9 cellular contexts compared by ENCODE assay signal in genomic region chr11:108160970-108161566, GRCh38. TPM values are rescaled to one million over a fixed set of nuclear protein-coding genes. Genes with fewer than 3 reads are reported as not detected.
DNase-seq lines count a peak whose midpoint lies in the region; ATAC-seq and TF ChIP-seq lines count a peak whose summit lies in the region.
"Had no signal": no experiment of that assay in that cellular context is flagged by ENCODE, and none has a peak within 500 bp of the region (broad histone marks: within the 10 kb centered on the region; RNA-seq: fewer than 3 reads in every experiment).

No MANE protein-coding gene starts in this region.

- H3K27ac ChIP-seq in foreskin keratinocyte (no peak overlapping the region), aorta (ENCODE audit: low read depth in 1 of 2, low read length in 2 of 2) (no peak overlapping the region)

- H3K36me3 ChIP-seq in aorta (ENCODE audit: control insufficient read depth in 1 of 2, insufficient read depth in 2 of 2, low read length in 1 of 2): peaks cover 0 to 6% of the 10 kb centered on the region in 2 donors

- H3K27ac Mint-ChIP-seq in activated CD4-positive, alpha-beta memory T cell treated with anti-CD3 and anti-CD28 coated beads for 36 hours: peak overlapping the region; percentile 21

- H3K36me3 Mint-ChIP-seq in activated CD4-positive, alpha-beta memory T cell treated with anti-CD3 and anti-CD28 coated beads for 36 hours: peaks cover 29% of the 10 kb centered on the region

- peak; percentile 98 for ATAC-seq in GM19455 (IDR thresholded peaks at IDR 0.05; ENCODE audit: unreplicated experiment)
- peak; percentile 99 for ATAC-seq in HG03135 (IDR thresholded peaks at IDR 0.05; ENCODE audit: unreplicated experiment)
- ATAC-seq in foreskin keratinocyte: no peak
- no peak for ATAC-seq in aorta (ENCODE audit: low FRiP score)

- H3K9me3 ChIP-seq in aorta (ENCODE audit: control insufficient read depth, low read length): no peaks in the 10 kb centered on the region

- H3K27me3 ChIP-seq in foreskin keratinocyte: no peaks in the 10 kb centered on the region
- no peaks in the 10 kb centered on the region for H3K27me3 ChIP-seq in aorta (ENCODE audit: control insufficient read depth in 1 of 2, insufficient read depth in 2 of 2, low read length in 1 of 2)

- no peak for TF ChIP-seq CTCF in GM10266 (IDR thresholded peaks at IDR 0.05; ENCODE audit: control insufficient read depth, insufficient read depth, low read depth, missing control alignments)
- TF ChIP-seq CTCF in foreskin keratinocyte (conservative IDR thresholded peaks at IDR 0.05): no peak

- intact Hi-C loops in activated CD4-positive, alpha-beta memory T cell treated with anti-CD3 and anti-CD28 coated beads for 36 hours (cut with micrococcal nuclease): no loop called here
- intact Hi-C loops in aorta (cut with DNase I): no loop called here

- 91% methylated on average over 5 of the region's 5 CpGs for WGBS in aorta, 2 donors

- H3K4me3 ChIP-seq in aorta (ENCODE audit: low read length in 2 of 2): no peak overlapping the region

- H3K9me3 Mint-ChIP-seq in activated CD4-positive, alpha-beta memory T cell treated with anti-CD3 and anti-CD28 coated beads for 36 hours: no peaks in the 10 kb centered on the region

- no peaks in the 10 kb centered on the region for H3K27me3 Mint-ChIP-seq in activated CD4-positive, alpha-beta memory T cell treated with anti-CD3 and anti-CD28 coated beads for 36 hours

- POLR2A ChIA-PET in activated CD4-positive, alpha-beta memory T cell treated with anti-CD3 and anti-CD28 coated beads for 36 hours (lab: Charles Lee): no interaction called here

- H3K4me3 Mint-ChIP-seq in activated CD4-positive, alpha-beta memory T cell treated with anti-CD3 and anti-CD28 coated beads for 36 hours: no peak overlapping the region

- peaks cover 15% of the 10 kb centered on the region for H3K4me1 Mint-ChIP-seq in activated CD4-positive, alpha-beta memory T cell treated with anti-CD3 and anti-CD28 coated beads for 36 hours (ENCODE audit: low read depth)

- H3K4me1 ChIP-seq in foreskin keratinocyte (no peaks in the 10 kb centered on the region), aorta (ENCODE audit: control insufficient read depth in 1 of 2, insufficient read depth in 2 of 2, low read length in 2 of 2) (no peaks in the 10 kb centered on the region)

- CTCF ChIA-PET in activated CD4-positive, alpha-beta memory T cell treated with anti-CD3 and anti-CD28 coated beads for 36 hours (lab: Charles Lee): interaction anchor here (0.7 kb wide), 1 partner anchor 26 kb away, joined by 3 read pairs; no protein-coding TSS in a partner anchor

- DNase-seq in GM10266 (ENCODE audit: extremely low spot score) (peak; percentile 50), foreskin keratinocyte (no peak), AG08395 (ENCODE audit: low spot score) (no peak), aorta (no peak)
- no peak for DNase-seq in activated CD4-positive, alpha-beta memory T cell treated with anti-CD3 and anti-CD28 coated beads for 36 hours
- no peak for DNase-seq in stimulated activated CD4-positive, alpha-beta T cell treated with anti-CD3 and anti-CD28 coated beads, Interleukin-2, amount 100 ng/mL, for 24 hours
- DNase-seq: NCI-H524 treated with DMSO at 0.1 percent for 48 hours had no signal

RNA-seq across cellular contexts. Expression of gene ACAT1, which starts 39.7 kb away (rescaled TPM):
- 10 to 100 TPM; 58.3 to 64.9 TPM for total RNA-seq in activated CD4-positive, alpha-beta memory T cell treated with anti-CD3 and anti-CD28 coated beads for 36 hours
- total RNA-seq in foreskin keratinocyte: 48.3 and 53.3 TPM in 2 replicates
- polyA plus RNA-seq in foreskin keratinocyte: 46.9 and 55.7 TPM in 2 replicates
- total RNA-seq in aorta: 10 to 100 TPM; 65.8 to 70.5 TPM
- 100 to 1,000 TPM in 1 of 2 donors, 10 to 100 TPM in 1; 77.8 to 102 TPM for polyA plus RNA-seq in aorta

Comparison
In these comparisons a context has a peak if more than half of its experiments do, and no peak if none do; other contexts are left out.
1. ATAC-seq: peak in GM19455 (single experiment) and HG03135 (single experiment); none in foreskin keratinocyte (single experiment) and aorta (single experiment).